17 cellular contexts compared by ENCODE assay signal in genomic region chr3:130907966-130908365, GRCh38. TPM values are rescaled to one million over a fixed set of nuclear protein-coding genes. Genes with fewer than 3 reads are reported as not detected.
A peak's percentile ranks its signal among the peaks of the same experiment; 100 is the strongest.
DNase-seq lines count a peak whose midpoint lies in the region; ATAC-seq and TF ChIP-seq lines count a peak whose summit lies in the region.
"Had no signal": no experiment of that assay in that cellular context is flagged by ENCODE, and none has a peak within 500 bp of the region (broad histone marks: within the 10 kb centered on the region; RNA-seq: fewer than 3 reads in every experiment).

No MANE protein-coding gene starts in this region.

- no peak overlapping the region for H3K27ac ChIP-seq in CD4-positive, alpha-beta T cell (ENCODE audit: low read depth, low read length)
- H3K27ac ChIP-seq: left ventricle myocardium inferior, suprapubic skin had no signal

- peaks cover 48% of the 10 kb centered on the region for H3K4me1 Mint-ChIP-seq in CD4-positive, alpha-beta T cell (ENCODE audit: low read depth)
- peaks cover 46% of the 10 kb centered on the region for H3K4me1 Mint-ChIP-seq in activated T-helper 1 cell treated with anti-CD3 and anti-CD28 coated beads, Interleukin-12 subunit alpha, Interleukin-12 subunit beta, Interleukin-2, Interleukin-4 antibody, amounts not matched to agents 30 ng/mL and 10 ng/mL and 1 ng/mL, durations not matched to agents 14 hours and 24 hours and 36 hours (ENCODE audit: low read depth)
- peaks cover 50% of the 10 kb centered on the region for H3K4me1 Mint-ChIP-seq in stimulated activated memory B cell treated with anti-CD40 and anti-IgM and Interleukin-4, amounts not matched to agents 10 μg/mL and 1 μg/mL and 100 μg/mL, for 72 hours

- no peaks in the 10 kb centered on the region for H3K27me3 Mint-ChIP-seq in CD4-positive, alpha-beta T cell
- H3K27me3 Mint-ChIP-seq in activated T-helper 1 cell treated with anti-CD3 and anti-CD28 coated beads, Interleukin-12 subunit alpha, Interleukin-12 subunit beta, Interleukin-2, Interleukin-4 antibody, amounts not matched to agents 30 ng/mL and 10 ng/mL and 1 ng/mL, durations not matched to agents 14 hours and 24 hours and 36 hours (ENCODE audit: insufficient read depth), result no peaks in the 10 kb centered on the region
- H3K27me3 Mint-ChIP-seq in stimulated activated memory B cell treated with anti-CD40 and anti-IgM and Interleukin-4, amounts not matched to agents 10 μg/mL and 1 μg/mL and 100 μg/mL, for 72 hours, result no peaks in the 10 kb centered on the region

- H3K9me3 ChIP-seq in CD4-positive, alpha-beta T cell (ENCODE audit: control insufficient read depth, low read length), result no peaks in the 10 kb centered on the region
- H3K9me3 ChIP-seq: left ventricle myocardium inferior, suprapubic skin had no signal

- no peak overlapping the region for H3K4me3 Mint-ChIP-seq in CD4-positive, alpha-beta T cell
- H3K4me3 Mint-ChIP-seq in activated T-helper 1 cell treated with anti-CD3 and anti-CD28 coated beads, Interleukin-12 subunit alpha, Interleukin-12 subunit beta, Interleukin-2, Interleukin-4 antibody, amounts not matched to agents 30 ng/mL and 10 ng/mL and 1 ng/mL, durations not matched to agents 14 hours and 24 hours and 36 hours, result peak overlapping the region; percentile 60
- H3K4me3 Mint-ChIP-seq in stimulated activated memory B cell treated with anti-CD40 and anti-IgM and Interleukin-4, amounts not matched to agents 10 μg/mL and 1 μg/mL and 100 μg/mL, for 72 hours, result no peak overlapping the region

- H3K27me3 ChIP-seq in CD4-positive, alpha-beta T cell (ENCODE audit: control insufficient read depth, insufficient read depth, low read length), result no peaks in the 10 kb centered on the region
- H3K27me3 ChIP-seq: brain microvascular endothelial cell, suprapubic skin had no signal

- intact Hi-C loops in CD4-positive, alpha-beta T cell (cut with DNase I, micrococcal nuclease), result no loop called here
- intact Hi-C loops in activated T-helper 1 cell treated with anti-CD3 and anti-CD28 coated beads, Interleukin-12 subunit alpha, Interleukin-12 subunit beta, Interleukin-2, Interleukin-4 antibody, amounts not matched to agents 30 ng/mL and 10 ng/mL and 1 ng/mL, durations not matched to agents 14 hours and 24 hours and 36 hours (cut with micrococcal nuclease), result loop anchor here (1.0 to 5.0 kb wide), 2 partner anchors 14 to 474 kb away; partner anchors contain the start of genes ATP2C1 and NUDT16

- POLR2A ChIA-PET in CD4-positive, alpha-beta T cell (lab: Charles Lee), result no interaction called here

- no peak for DNase-seq in CD4-positive, alpha-beta T cell
- no peak for DNase-seq in activated T-helper 1 cell treated with anti-CD3 and anti-CD28 coated beads, Interleukin-12 subunit alpha, Interleukin-12 subunit beta, Interleukin-2, Interleukin-4 antibody, amounts not matched to agents 30 ng/mL and 10 ng/mL and 1 ng/mL, durations not matched to agents 14 hours and 24 hours and 36 hours (ENCODE audit: low spot score)
- DNase-seq in SHP77 (lab: John Stamatoyannopoulos, UW), result no peak
- no peak for DNase-seq in mucosa of gallbladder (ENCODE audit: low spot score)
- no peak for DNase-seq in DMS 273 (lab: John Stamatoyannopoulos, UW; ENCODE audit: unreplicated experiment)
- DNase-seq: activated CD4-positive, alpha-beta T cell treated with anti-CD3 and anti-CD28 coated beads for 48 hours; activated effector memory CD4-positive, alpha-beta T cell treated with anti-CD3 and anti-CD28 coated beads, Interleukin-2, amount 50 U/mL, for 16 hours; brain microvascular endothelial cell; left ventricle myocardium inferior; NCI-H146; NCI-H345; right cardiac atrium had no signal

- peak overlapping the region; percentile 31 for H3K27ac Mint-ChIP-seq in CD4-positive, alpha-beta T cell
- H3K27ac Mint-ChIP-seq in activated T-helper 1 cell treated with anti-CD3 and anti-CD28 coated beads, Interleukin-12 subunit alpha, Interleukin-12 subunit beta, Interleukin-2, Interleukin-4 antibody, amounts not matched to agents 30 ng/mL and 10 ng/mL and 1 ng/mL, durations not matched to agents 14 hours and 24 hours and 36 hours, result peak overlapping the region; percentile 73
- H3K27ac Mint-ChIP-seq in stimulated activated memory B cell treated with anti-CD40 and anti-IgM and Interleukin-4, amounts not matched to agents 10 μg/mL and 1 μg/mL and 100 μg/mL, for 72 hours, result no peak overlapping the region

- no peak for TF ChIP-seq CTCF in CD4-positive, alpha-beta T cell (IDR thresholded peaks at IDR 0.05)

- CTCF ChIA-PET in CD4-positive, alpha-beta T cell (lab: Charles Lee), result interaction anchor here (0.6 kb wide), 1 partner anchor 149 kb away, joined by 3 read pairs; no protein-coding TSS in a partner anchor

- H3K36me3 Mint-ChIP-seq in CD4-positive, alpha-beta T cell (ENCODE audit: low read depth), result peaks cover 14% of the 10 kb centered on the region
- H3K36me3 Mint-ChIP-seq in activated T-helper 1 cell treated with anti-CD3 and anti-CD28 coated beads, Interleukin-12 subunit alpha, Interleukin-12 subunit beta, Interleukin-2, Interleukin-4 antibody, amounts not matched to agents 30 ng/mL and 10 ng/mL and 1 ng/mL, durations not matched to agents 14 hours and 24 hours and 36 hours (ENCODE audit: low read depth), result peaks cover 8% of the 10 kb centered on the region
- H3K36me3 Mint-ChIP-seq in stimulated activated memory B cell treated with anti-CD40 and anti-IgM and Interleukin-4, amounts not matched to agents 10 μg/mL and 1 μg/mL and 100 μg/mL, for 72 hours, result peaks cover 14% of the 10 kb centered on the region

- no peak for ATAC-seq in CD4-positive, alpha-beta T cell (ENCODE audit: poor library complexity)
- ATAC-seq in GM18519 (IDR thresholded peaks at IDR 0.05; ENCODE audit: low FRiP score, unreplicated experiment) (peak; percentile 47), HG03135 (IDR thresholded peaks at IDR 0.05; ENCODE audit: unreplicated experiment) (peak; percentile 44)
- ATAC-seq in stimulated activated memory B cell treated with anti-CD40 and anti-IgM and Interleukin-4, amounts not matched to agents 10 μg/mL and 1 μg/mL and 100 μg/mL, for 72 hours, result no peak
- ATAC-seq: right cardiac atrium, Right ventricle myocardium inferior had no signal

- H3K9me3 Mint-ChIP-seq in CD4-positive, alpha-beta T cell, result no peaks in the 10 kb centered on the region
- no peaks in the 10 kb centered on the region for H3K9me3 Mint-ChIP-seq in activated T-helper 1 cell treated with anti-CD3 and anti-CD28 coated beads, Interleukin-12 subunit alpha, Interleukin-12 subunit beta, Interleukin-2, Interleukin-4 antibody, amounts not matched to agents 30 ng/mL and 10 ng/mL and 1 ng/mL, durations not matched to agents 14 hours and 24 hours and 36 hours
- peaks cover 2% of the 10 kb centered on the region for H3K9me3 Mint-ChIP-seq in stimulated activated memory B cell treated with anti-CD40 and anti-IgM and Interleukin-4, amounts not matched to agents 10 μg/mL and 1 μg/mL and 100 μg/mL, for 72 hours

RNA-seq across cellular contexts. Expression of gene ATP2C1, which starts 14.1 kb away (rescaled TPM):
- 10 to 100 TPM; 40.9 to 44.0 TPM for total RNA-seq in CD4-positive, alpha-beta T cell
- total RNA-seq in activated T-helper 1 cell treated with anti-CD3 and anti-CD28 coated beads, Interleukin-12 subunit alpha, Interleukin-12 subunit beta, Interleukin-2, Interleukin-4 antibody, amounts not matched to agents 30 ng/mL and 10 ng/mL and 1 ng/mL, durations not matched to agents 14 hours and 24 hours and 36 hours, result 66.1 and 70.0 TPM in 2 replicates
- total RNA-seq in mucosa of gallbladder, result 78.9 TPM

Comparison
In these comparisons a context has a peak if more than half of its experiments do, and no peak if none do; other contexts are left out.
1. ATAC-seq: peak in GM18519 (single experiment) and HG03135 (single experiment); none in CD4-positive, alpha-beta T cell (single experiment) and stimulated activated memory B cell treated with anti-CD40 and anti-IgM and Interleukin-4, amounts not matched to agents 10 μg/mL and 1 μg/mL and 100 μg/mL, for 72 hours (single experiment).